Comparison of ENCODE assay signal across 2 cellular contexts in the genomic region with DNA sequence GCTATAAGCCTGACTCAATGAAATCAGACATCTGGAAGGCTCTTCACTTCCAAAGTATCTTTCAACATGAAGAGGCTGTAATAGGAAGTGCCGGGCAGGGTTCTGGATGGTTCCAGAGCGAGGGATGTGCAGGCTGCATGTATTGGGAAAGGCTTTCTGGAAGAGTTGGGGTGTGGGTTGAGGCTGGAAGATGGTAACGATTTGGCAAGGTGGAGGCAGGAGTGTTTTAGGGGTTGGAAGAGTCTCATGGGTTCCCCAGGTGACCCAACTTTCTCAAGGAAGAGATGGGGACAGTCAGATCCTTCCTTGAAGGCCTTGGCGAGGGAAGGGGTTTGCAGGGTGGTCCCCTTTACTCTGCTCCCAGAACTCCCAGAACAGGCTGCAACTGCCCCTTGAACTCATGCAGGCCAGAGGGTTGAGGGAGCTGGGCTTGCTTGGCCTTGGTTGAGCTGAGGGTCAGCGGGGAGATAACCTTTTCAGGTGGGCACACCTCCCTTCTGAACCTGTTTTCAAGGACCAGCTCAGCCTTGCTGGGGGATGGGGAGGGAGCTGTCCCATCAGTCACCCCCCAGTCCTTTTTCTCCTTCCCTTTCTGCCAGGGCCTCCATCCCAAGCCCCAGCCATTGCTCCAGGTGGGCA.
TF ChIP-seq lines count a peak whose summit lies in the region.

No MANE protein-coding gene starts in this region.

TF ChIP-seq in HepG2, 621 proteins besides CTCF, POLR2A, EP300 and RAD21 (continues in another document):
- TF ChIP-seq, protein P1, sequence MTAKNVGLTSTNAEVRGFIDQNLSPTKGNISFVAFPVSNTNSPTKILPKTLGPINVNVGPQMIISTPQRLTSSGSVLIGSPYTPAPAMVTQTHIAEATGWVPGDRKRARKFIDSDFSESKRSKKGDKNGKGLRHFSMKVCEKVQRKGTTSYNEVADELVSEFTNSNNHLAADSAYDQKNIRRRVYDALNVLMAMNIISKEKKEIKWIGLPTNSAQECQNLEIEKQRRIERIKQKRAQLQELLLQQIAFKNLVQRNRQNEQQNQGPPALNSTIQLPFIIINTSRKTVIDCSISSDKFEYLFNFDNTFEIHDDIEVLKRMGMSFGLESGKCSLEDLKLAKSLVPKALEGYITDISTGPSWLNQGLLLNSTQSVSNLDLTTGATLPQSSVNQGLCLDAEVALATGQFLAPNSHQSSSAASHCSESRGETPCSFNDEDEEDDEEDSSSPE (CRISPR knock-in tag; IDR thresholded peaks at IDR 0.05): no peak
- TF ChIP-seq PCBP2 (optimal IDR thresholded peaks at IDR 0.05; ENCODE audit: low read depth, low read length, poor library complexity, severe bottlenecking) (no peak), ZNF382 (CRISPR knock-in tag; IDR thresholded peaks at IDR 0.05; ENCODE audit: borderline replicate concordance) (no peak), ZC3H13 (CRISPR knock-in tag; IDR thresholded peaks at IDR 0.05) (peak; percentile 29; the same call in 1 of the 2 replicates), KDM2A (CRISPR knock-in tag; IDR thresholded peaks at IDR 0.05; ENCODE audit: borderline replicate concordance, low read depth) (0 out of 2 replicates have a peak, but pooled peaks have one; percentile 14), ZNF331 (CRISPR knock-in tag; IDR thresholded peaks at IDR 0.05) (no peak), BHLHE40 (IDR thresholded peaks at IDR 0.05; ENCODE audit: low read length) (no peak), FOXJ3 (CRISPR knock-in tag; IDR thresholded peaks at IDR 0.05; ENCODE audit: borderline replicate concordance) (no peak), MZF1 (CRISPR knock-in tag; IDR thresholded peaks at IDR 0.05; ENCODE audit: borderline replicate concordance) (no peak), POLR2G (IDR thresholded peaks at IDR 0.05; ENCODE audit: low read depth, low read length) (0 out of 2 replicates have a peak, but pooled peaks have one; percentile 49), BRCA1 (CRISPR knock-in tag; IDR thresholded peaks at IDR 0.05) (no peak), DNMT1 (CRISPR knock-in tag; IDR thresholded peaks at IDR 0.05) (no peak), ZNF598 (CRISPR knock-in tag; IDR thresholded peaks at IDR 0.05; ENCODE audit: borderline replicate concordance) (no peak), AGO2 (optimal IDR thresholded peaks at IDR 0.05; ENCODE audit: low read depth, low read length) (peak; percentile 67), ZNF83 (CRISPR knock-in tag; IDR thresholded peaks at IDR 0.05; ENCODE audit: borderline replicate concordance) (no peak), ZNF501 (CRISPR knock-in tag; IDR thresholded peaks at IDR 0.05) (no peak), SOX5 (CRISPR knock-in tag; IDR thresholded peaks at IDR 0.05; ENCODE audit: borderline replicate concordance) (no peak), BCL6 (CRISPR knock-in tag; IDR thresholded peaks at IDR 0.05) (no peak)
- TF ChIP-seq, protein P2, sequence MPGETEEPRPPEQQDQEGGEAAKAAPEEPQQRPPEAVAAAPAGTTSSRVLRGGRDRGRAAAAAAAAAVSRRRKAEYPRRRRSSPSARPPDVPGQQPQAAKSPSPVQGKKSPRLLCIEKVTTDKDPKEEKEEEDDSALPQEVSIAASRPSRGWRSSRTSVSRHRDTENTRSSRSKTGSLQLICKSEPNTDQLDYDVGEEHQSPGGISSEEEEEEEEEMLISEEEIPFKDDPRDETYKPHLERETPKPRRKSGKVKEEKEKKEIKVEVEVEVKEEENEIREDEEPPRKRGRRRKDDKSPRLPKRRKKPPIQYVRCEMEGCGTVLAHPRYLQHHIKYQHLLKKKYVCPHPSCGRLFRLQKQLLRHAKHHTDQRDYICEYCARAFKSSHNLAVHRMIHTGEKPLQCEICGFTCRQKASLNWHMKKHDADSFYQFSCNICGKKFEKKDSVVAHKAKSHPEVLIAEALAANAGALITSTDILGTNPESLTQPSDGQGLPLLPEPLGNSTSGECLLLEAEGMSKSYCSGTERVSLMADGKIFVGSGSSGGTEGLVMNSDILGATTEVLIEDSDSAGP (CRISPR knock-in tag; IDR thresholded peaks at IDR 0.05; ENCODE audit: borderline replicate concordance): 0 out of 2 replicates have a peak, but pooled peaks have one; percentile 14
- TF ChIP-seq, protein P3, sequence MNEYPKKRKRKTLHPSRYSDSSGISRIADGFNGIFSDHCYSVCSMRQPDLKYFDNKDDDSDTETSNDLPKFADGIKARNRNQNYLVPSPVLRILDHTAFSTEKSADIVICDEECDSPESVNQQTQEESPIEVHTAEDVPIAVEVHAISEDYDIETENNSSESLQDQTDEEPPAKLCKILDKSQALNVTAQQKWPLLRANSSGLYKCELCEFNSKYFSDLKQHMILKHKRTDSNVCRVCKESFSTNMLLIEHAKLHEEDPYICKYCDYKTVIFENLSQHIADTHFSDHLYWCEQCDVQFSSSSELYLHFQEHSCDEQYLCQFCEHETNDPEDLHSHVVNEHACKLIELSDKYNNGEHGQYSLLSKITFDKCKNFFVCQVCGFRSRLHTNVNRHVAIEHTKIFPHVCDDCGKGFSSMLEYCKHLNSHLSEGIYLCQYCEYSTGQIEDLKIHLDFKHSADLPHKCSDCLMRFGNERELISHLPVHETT (CRISPR knock-in tag; conservative IDR thresholded peaks at IDR 0.05): no peak
- TF ChIP-seq, protein P4, sequence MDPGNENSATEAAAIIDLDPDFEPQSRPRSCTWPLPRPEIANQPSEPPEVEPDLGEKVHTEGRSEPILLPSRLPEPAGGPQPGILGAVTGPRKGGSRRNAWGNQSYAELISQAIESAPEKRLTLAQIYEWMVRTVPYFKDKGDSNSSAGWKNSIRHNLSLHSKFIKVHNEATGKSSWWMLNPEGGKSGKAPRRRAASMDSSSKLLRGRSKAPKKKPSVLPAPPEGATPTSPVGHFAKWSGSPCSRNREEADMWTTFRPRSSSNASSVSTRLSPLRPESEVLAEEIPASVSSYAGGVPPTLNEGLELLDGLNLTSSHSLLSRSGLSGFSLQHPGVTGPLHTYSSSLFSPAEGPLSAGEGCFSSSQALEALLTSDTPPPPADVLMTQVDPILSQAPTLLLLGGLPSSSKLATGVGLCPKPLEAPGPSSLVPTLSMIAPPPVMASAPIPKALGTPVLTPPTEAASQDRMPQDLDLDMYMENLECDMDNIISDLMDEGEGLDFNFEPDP (CRISPR knock-in tag; conservative IDR thresholded peaks at IDR 0.05): 0 out of 2 replicates have a peak, but pooled peaks have one; percentile 59
- TF ChIP-seq, protein P5, sequence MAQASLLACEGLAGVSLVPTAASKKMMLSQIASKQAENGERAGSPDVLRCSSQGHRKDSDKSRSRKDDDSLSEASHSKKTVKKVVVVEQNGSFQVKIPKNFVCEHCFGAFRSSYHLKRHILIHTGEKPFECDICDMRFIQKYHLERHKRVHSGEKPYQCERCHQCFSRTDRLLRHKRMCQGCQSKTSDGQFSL (CRISPR knock-in tag; IDR thresholded peaks at IDR 0.05): no peak
- TF ChIP-seq, protein P6, sequence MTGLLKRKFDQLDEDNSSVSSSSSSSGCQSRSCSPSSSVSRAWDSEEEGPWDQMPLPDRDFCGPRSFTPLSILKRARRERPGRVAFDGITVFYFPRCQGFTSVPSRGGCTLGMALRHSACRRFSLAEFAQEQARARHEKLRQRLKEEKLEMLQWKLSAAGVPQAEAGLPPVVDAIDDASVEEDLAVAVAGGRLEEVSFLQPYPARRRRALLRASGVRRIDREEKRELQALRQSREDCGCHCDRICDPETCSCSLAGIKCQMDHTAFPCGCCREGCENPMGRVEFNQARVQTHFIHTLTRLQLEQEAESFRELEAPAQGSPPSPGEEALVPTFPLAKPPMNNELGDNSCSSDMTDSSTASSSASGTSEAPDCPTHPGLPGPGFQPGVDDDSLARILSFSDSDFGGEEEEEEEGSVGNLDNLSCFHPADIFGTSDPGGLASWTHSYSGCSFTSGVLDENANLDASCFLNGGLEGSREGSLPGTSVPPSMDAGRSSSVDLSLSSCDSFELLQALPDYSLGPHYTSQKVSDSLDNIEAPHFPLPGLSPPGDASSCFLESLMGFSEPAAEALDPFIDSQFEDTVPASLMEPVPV (CRISPR knock-in tag; IDR thresholded peaks at IDR 0.05): no peak

TF ChIP-seq in IMR-90, 13 proteins besides CTCF, POLR2A, EP300 and RAD21:
- TF ChIP-seq BHLHE40 (IDR thresholded peaks at IDR 0.05; ENCODE audit: low read depth, low read length) (no peak), NFE2L2 (IDR thresholded peaks at IDR 0.05; ENCODE audit: low read depth, low read length) (no peak), MAFK (IDR thresholded peaks at IDR 0.05; ENCODE audit: low read depth, low read length) (no peak), CEBPB (IDR thresholded peaks at IDR 0.05; ENCODE audit: low read depth, low read length) (no peak), MAZ (IDR thresholded peaks at IDR 0.05; ENCODE audit: borderline replicate concordance, low read depth, low read length) (no peak), MXI1 (IDR thresholded peaks at IDR 0.05; ENCODE audit: borderline replicate concordance, low read depth, low read length) (no peak), SMC3 (IDR thresholded peaks at IDR 0.05; ENCODE audit: low read depth, low read length) (no peak), RCOR1 (IDR thresholded peaks at IDR 0.05; ENCODE audit: insufficient replicate concordance, low read length) (no peak), CHD1 (IDR thresholded peaks at IDR 0.05; ENCODE audit: low read depth, low read length) (no peak), RFX5 (IDR thresholded peaks at IDR 0.05; ENCODE audit: low read depth, low read length) (no peak), FOS (IDR thresholded peaks at IDR 0.05; ENCODE audit: low read depth, low read length) (no peak)
- TF ChIP-seq, protein P7, sequence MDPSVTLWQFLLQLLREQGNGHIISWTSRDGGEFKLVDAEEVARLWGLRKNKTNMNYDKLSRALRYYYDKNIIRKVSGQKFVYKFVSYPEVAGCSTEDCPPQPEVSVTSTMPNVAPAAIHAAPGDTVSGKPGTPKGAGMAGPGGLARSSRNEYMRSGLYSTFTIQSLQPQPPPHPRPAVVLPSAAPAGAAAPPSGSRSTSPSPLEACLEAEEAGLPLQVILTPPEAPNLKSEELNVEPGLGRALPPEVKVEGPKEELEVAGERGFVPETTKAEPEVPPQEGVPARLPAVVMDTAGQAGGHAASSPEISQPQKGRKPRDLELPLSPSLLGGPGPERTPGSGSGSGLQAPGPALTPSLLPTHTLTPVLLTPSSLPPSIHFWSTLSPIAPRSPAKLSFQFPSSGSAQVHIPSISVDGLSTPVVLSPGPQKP (IDR thresholded peaks at IDR 0.05; ENCODE audit: borderline replicate concordance, low read depth, low read length): no peak
- TF ChIP-seq, protein P8, sequence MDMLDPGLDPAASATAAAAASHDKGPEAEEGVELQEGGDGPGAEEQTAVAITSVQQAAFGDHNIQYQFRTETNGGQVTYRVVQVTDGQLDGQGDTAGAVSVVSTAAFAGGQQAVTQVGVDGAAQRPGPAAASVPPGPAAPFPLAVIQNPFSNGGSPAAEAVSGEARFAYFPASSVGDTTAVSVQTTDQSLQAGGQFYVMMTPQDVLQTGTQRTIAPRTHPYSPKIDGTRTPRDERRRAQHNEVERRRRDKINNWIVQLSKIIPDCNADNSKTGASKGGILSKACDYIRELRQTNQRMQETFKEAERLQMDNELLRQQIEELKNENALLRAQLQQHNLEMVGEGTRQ (IDR thresholded peaks at IDR 0.05; ENCODE audit: low read depth, low read length): no peak
TF ChIP-seq in IMR-90: peak in this region for 0.
